ENCODE assay signal across 15 cellular contexts in the genomic region with DNA sequence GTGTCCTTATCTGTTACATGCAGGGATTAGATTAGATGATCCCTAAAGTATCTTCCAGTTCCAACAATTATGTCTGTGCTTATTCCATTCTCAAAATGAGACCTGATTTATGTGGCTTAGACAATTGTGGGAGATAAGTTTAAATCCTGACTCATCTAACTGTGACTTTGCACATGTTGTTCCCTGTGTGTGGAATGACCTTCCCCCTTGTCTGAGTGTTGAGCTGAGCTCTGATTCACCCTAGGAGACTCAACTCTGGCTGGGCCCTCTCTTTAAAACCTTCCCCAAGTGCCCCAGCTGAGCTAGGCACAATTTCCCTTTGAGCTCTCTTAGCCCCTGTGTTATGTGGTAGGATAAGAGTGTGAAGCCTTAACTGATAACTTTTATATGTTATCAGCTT.
DNase-seq lines count a peak whose midpoint lies in the region; ATAC-seq and TF ChIP-seq lines count a peak whose summit lies in the region.
"Had no signal": no experiment of that assay in that cellular context is flagged by ENCODE, and none has a peak within 500 bp of the region (broad histone marks: within the 10 kb centered on the region; RNA-seq: fewer than 3 reads in every experiment).

No MANE protein-coding gene starts in this region.

- peaks cover 24% of the 10 kb centered on the region for H3K4me1 ChIP-seq in SJSA1 (replicated peaks)
- no peaks in the 10 kb centered on the region for H3K4me1 ChIP-seq in CD8-positive, alpha-beta T cell (ENCODE audit: insufficient read depth, low read length)
- H3K4me1 ChIP-seq: esophagus muscularis mucosa had no signal

- H3K36me3 ChIP-seq in SJSA1 = no peaks in the 10 kb centered on the region
- H3K36me3 ChIP-seq in CD8-positive, alpha-beta T cell (ENCODE audit: insufficient read depth, low read length) = no peaks in the 10 kb centered on the region
- H3K36me3 ChIP-seq: esophagus muscularis mucosa, pancreas, thoracic aorta had no signal

- CTCF ChIA-PET in CD8-positive, alpha-beta T cell (lab: Charles Lee) = no interaction called here

- no peaks in the 10 kb centered on the region for H3K27me3 ChIP-seq in SJSA1 (replicated peaks)
- H3K27me3 ChIP-seq in CD8-positive, alpha-beta T cell (ENCODE audit: insufficient read depth, low read length) = no peaks in the 10 kb centered on the region
- H3K27me3 ChIP-seq: body of pancreas, esophagus muscularis mucosa, pancreas had no signal

- H3K9me3 Mint-ChIP-seq in natural killer cell treated with Interleukin-12 subunit alpha and Interleukin-12 subunit beta and Interleukin-15 and Interleukin-18, amount 100 ng/mL, for 72 hours = no peaks in the 10 kb centered on the region
- H3K9me3 Mint-ChIP-seq in natural killer cell = no peaks in the 10 kb centered on the region
- no peaks in the 10 kb centered on the region for H3K9me3 Mint-ChIP-seq in CD8-positive, alpha-beta T cell

- H3K4me1 Mint-ChIP-seq in natural killer cell treated with Interleukin-12 subunit alpha and Interleukin-12 subunit beta and Interleukin-15 and Interleukin-18, amount 100 ng/mL, for 72 hours (ENCODE audit: low read depth in 2 of 2) = peaks cover 26 to 31% of the 10 kb centered on the region in 2 donors
- no peaks in the 10 kb centered on the region for H3K4me1 Mint-ChIP-seq in natural killer cell
- H3K4me1 Mint-ChIP-seq in CD8-positive, alpha-beta T cell (ENCODE audit: low read depth) = no peaks in the 10 kb centered on the region

- H3K27ac ChIP-seq in SJSA1 = 0 out of 2 replicates have a peak overlapping the region, but pooled peaks have one; percentile 3
- H3K27ac ChIP-seq in CD8-positive, alpha-beta T cell (ENCODE audit: low read depth, low read length) = no peak overlapping the region
- H3K27ac ChIP-seq: body of pancreas, esophagus muscularis mucosa, pancreas, thoracic aorta had no signal

- H3K4me3 Mint-ChIP-seq in natural killer cell treated with Interleukin-12 subunit alpha and Interleukin-12 subunit beta and Interleukin-15 and Interleukin-18, amount 100 ng/mL, for 72 hours = no peak overlapping the region
- H3K4me3 Mint-ChIP-seq in natural killer cell = no peak overlapping the region
- no peak overlapping the region for H3K4me3 Mint-ChIP-seq in CD8-positive, alpha-beta T cell
- H3K4me3 Mint-ChIP-seq: CD14-positive monocyte had no signal

- DNase-seq in natural killer cell treated with Interleukin-12 subunit alpha and Interleukin-12 subunit beta and Interleukin-15 and Interleukin-18, amount 100 ng/mL, for 72 hours (ENCODE audit: low spot score) = no peak
- DNase-seq in natural killer cell = no peak
- DNase-seq in SJSA1 (ENCODE audit: low read depth in 1 of 2, low spot score in 2 of 2) = no peak
- DNase-seq in fibroblast of pulmonary artery (ENCODE audit: low read depth) = peak; percentile 41
- peak; percentile 68 for DNase-seq in stromal cell of bone marrow (ENCODE audit: low read depth)
- no peak for DNase-seq in CD8-positive, alpha-beta T cell
- no peak for DNase-seq in SKM-1 (lab: John Stamatoyannopoulos, UW; ENCODE audit: unreplicated experiment)
- no peak for DNase-seq in GF-D8 (lab: John Stamatoyannopoulos, UW)
- DNase-seq: body of pancreas, NCI-H1092, NCI-H524 treated with DMSO at 0.1 percent for 48 hours, pancreas had no signal

- POLR2A ChIA-PET in CD8-positive, alpha-beta T cell (lab: Charles Lee) = no interaction called here

- H3K27ac Mint-ChIP-seq in natural killer cell treated with Interleukin-12 subunit alpha and Interleukin-12 subunit beta and Interleukin-15 and Interleukin-18, amount 100 ng/mL, for 72 hours = peak overlapping the region; percentile 23 to 70
- no peak overlapping the region for H3K27ac Mint-ChIP-seq in natural killer cell
- no peak overlapping the region for H3K27ac Mint-ChIP-seq in CD8-positive, alpha-beta T cell

- peaks cover 6 to 20% of the 10 kb centered on the region in 2 donors for H3K27me3 Mint-ChIP-seq in natural killer cell treated with Interleukin-12 subunit alpha and Interleukin-12 subunit beta and Interleukin-15 and Interleukin-18, amount 100 ng/mL, for 72 hours
- H3K27me3 Mint-ChIP-seq in natural killer cell (ENCODE audit: low read depth in 2 of 2) = peaks cover 19 to 34% of the 10 kb centered on the region in 2 donors
- H3K27me3 Mint-ChIP-seq in CD8-positive, alpha-beta T cell (ENCODE audit: low read depth) = peaks cover 27% of the 10 kb centered on the region

- H3K4me3 ChIP-seq in SJSA1 = no peak overlapping the region
- H3K4me3 ChIP-seq in fibroblast of pulmonary artery (replicated peaks; ENCODE audit: low read depth, low read length) = no peak overlapping the region
- H3K4me3 ChIP-seq in CD8-positive, alpha-beta T cell (ENCODE audit: low read depth, low read length) = no peak overlapping the region
- H3K4me3 ChIP-seq: body of pancreas, esophagus muscularis mucosa, pancreas, thoracic aorta had no signal

- H3K36me3 Mint-ChIP-seq in natural killer cell treated with Interleukin-12 subunit alpha and Interleukin-12 subunit beta and Interleukin-15 and Interleukin-18, amount 100 ng/mL, for 72 hours = peaks cover 4% of the 10 kb centered on the region
- no peaks in the 10 kb centered on the region for H3K36me3 Mint-ChIP-seq in natural killer cell
- H3K36me3 Mint-ChIP-seq in CD8-positive, alpha-beta T cell = no peaks in the 10 kb centered on the region
- H3K36me3 Mint-ChIP-seq: CD14-positive monocyte had no signal

- H3K9me3 ChIP-seq in SJSA1 (replicated peaks) = no peaks in the 10 kb centered on the region
- no peaks in the 10 kb centered on the region for H3K9me3 ChIP-seq in CD8-positive, alpha-beta T cell (ENCODE audit: low read length)
- H3K9me3 ChIP-seq: body of pancreas, esophagus muscularis mucosa, pancreas, thoracic aorta had no signal

- no peak for ATAC-seq in natural killer cell treated with Interleukin-12 subunit alpha and Interleukin-12 subunit beta and Interleukin-15 and Interleukin-18, amount 100 ng/mL, for 72 hours
- no peak for ATAC-seq in natural killer cell
- ATAC-seq in CD8-positive, alpha-beta T cell = no peak
- ATAC-seq: body of pancreas, pancreas had no signal

- TF ChIP-seq CTCF in natural killer cell (IDR thresholded peaks at IDR 0.05) (no peak), fibroblast of pulmonary artery (IDR thresholded peaks at IDR 0.05; ENCODE audit: low read length, missing control alignments) (no peak)
- no peak for TF ChIP-seq CTCF in CD8-positive, alpha-beta T cell (IDR thresholded peaks at IDR 0.05)

- intact Hi-C loops in natural killer cell (cut with micrococcal nuclease) = no loop called here
- intact Hi-C loops in CD8-positive, alpha-beta T cell (cut with DNase I, micrococcal nuclease) = no loop called here

Comparison
In these comparisons a context has a peak if more than half of its experiments do, and no peak if none do; other contexts are left out.
1. H3K27ac Mint-ChIP-seq: peak in natural killer cell treated with Interleukin-12 subunit alpha and Interleukin-12 subunit beta and Interleukin-15 and Interleukin-18, amount 100 ng/mL, for 72 hours (2 of 2); none in natural killer cell (0 of 2) and CD8-positive, alpha-beta T cell (single experiment).
2. DNase-seq: peak in fibroblast of pulmonary artery (single experiment) and stromal cell of bone marrow (single experiment); none in natural killer cell treated with Interleukin-12 subunit alpha and Interleukin-12 subunit beta and Interleukin-15 and Interleukin-18, amount 100 ng/mL, for 72 hours (single experiment), natural killer cell (single experiment), SJSA1 (0 of 2), CD8-positive, alpha-beta T cell (0 of 7), SKM-1 (single experiment) and GF-D8 (single experiment).